ENCODE assay signal across 1 cellular context in the genomic region with DNA sequence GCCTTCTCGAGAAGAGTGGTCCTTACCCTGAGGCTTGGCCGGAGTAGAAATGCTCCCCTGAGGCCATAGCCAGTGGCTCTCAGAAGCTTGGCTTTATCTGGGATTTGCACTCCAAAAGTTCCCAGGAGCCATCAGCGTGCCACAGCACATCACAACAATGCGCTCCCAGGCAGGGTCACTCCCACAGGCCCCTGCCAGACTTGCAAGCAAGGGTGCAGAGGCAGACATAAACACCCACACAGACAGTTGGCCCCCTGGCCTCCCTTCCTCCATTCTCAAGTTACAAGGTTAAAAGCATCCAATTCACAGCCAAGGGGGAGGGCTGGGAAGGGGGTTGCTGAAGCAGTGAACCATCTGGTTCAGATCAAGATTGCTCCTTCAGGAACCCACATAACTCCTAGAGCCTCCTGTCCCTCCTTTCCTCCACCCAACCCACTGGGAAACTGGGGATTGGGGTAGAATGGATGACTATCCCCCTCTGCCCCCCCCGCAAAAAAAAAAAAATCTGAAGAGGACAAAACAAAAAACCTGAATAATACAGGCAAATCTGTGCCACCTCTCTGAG.
TF ChIP-seq lines count a peak whose summit lies in the region.

No MANE protein-coding gene starts in this region.

TF ChIP-seq in K562, 482 proteins besides CTCF, POLR2A, EP300 and RAD21 (continued from another document and continues in another):
- no peak for TF ChIP-seq ZNF518B (CRISPR knock-in tag; IDR thresholded peaks at IDR 0.05)
- TF ChIP-seq ZBTB34 (CRISPR knock-in tag; IDR thresholded peaks at IDR 0.05): no peak
- TF ChIP-seq ZNF444 (CRISPR knock-in tag; IDR thresholded peaks at IDR 0.05): 0 out of 2 replicates have a peak, but pooled peaks have one; percentile 29
- TF ChIP-seq TBP (optimal IDR thresholded peaks at IDR 0.05; ENCODE audit: low read depth, low read length): no peak
- TF ChIP-seq ZNF217 (CRISPR knock-in tag; IDR thresholded peaks at IDR 0.05): no peak
- peak; percentile 81 for TF ChIP-seq CTBP1 (IDR thresholded peaks at IDR 0.05; ENCODE audit: borderline replicate concordance)
- TF ChIP-seq ZNF165 (CRISPR knock-in tag; IDR thresholded peaks at IDR 0.05; ENCODE audit: borderline replicate concordance): no peak
- TF ChIP-seq SAP30 (IDR thresholded peaks at IDR 0.05; ENCODE audit: borderline replicate concordance, insufficient read depth, low read depth, low read length, poor library complexity, severe bottlenecking): no peak
- no peak for TF ChIP-seq DDX20 (tag; IDR thresholded peaks at IDR 0.05; ENCODE audit: low read depth)
- TF ChIP-seq SREBF2 (CRISPR knock-in tag; IDR thresholded peaks at IDR 0.05): no peak
- no peak for TF ChIP-seq C11orf30 (IDR thresholded peaks at IDR 0.05; ENCODE audit: low read depth)
- TF ChIP-seq, protein P1, sequence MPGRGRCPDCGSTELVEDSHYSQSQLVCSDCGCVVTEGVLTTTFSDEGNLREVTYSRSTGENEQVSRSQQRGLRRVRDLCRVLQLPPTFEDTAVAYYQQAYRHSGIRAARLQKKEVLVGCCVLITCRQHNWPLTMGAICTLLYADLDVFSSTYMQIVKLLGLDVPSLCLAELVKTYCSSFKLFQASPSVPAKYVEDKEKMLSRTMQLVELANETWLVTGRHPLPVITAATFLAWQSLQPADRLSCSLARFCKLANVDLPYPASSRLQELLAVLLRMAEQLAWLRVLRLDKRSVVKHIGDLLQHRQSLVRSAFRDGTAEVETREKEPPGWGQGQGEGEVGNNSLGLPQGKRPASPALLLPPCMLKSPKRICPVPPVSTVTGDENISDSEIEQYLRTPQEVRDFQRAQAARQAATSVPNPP (IDR thresholded peaks at IDR 0.05; ENCODE audit: borderline replicate concordance, insufficient read depth, insufficient read length): no peak
- TF ChIP-seq EP400 (IDR thresholded peaks at IDR 0.05): peak; percentile 46
- TF ChIP-seq ATF1 (CRISPR knock-in tag; IDR thresholded peaks at IDR 0.05): no peak
- TF ChIP-seq ATF1 (tag; IDR thresholded peaks at IDR 0.05): no peak
- TF ChIP-seq SP1 (CRISPR knock-in tag; IDR thresholded peaks at IDR 0.05): no peak; the same call in 1 of the 2 replicates
- TF ChIP-seq NFATC3 (IDR thresholded peaks at IDR 0.05): no peak
- no peak for TF ChIP-seq ZKSCAN8 (CRISPR knock-in tag; IDR thresholded peaks at IDR 0.05)
- no peak for TF ChIP-seq ZNF77 (CRISPR knock-in tag; IDR thresholded peaks at IDR 0.05)
- TF ChIP-seq DPF2 (IDR thresholded peaks at IDR 0.05): peak; percentile 79
- no peak for TF ChIP-seq FOSL1 (tag; conservative IDR thresholded peaks at IDR 0.05)
- TF ChIP-seq ZNF175 (CRISPR knock-in tag; IDR thresholded peaks at IDR 0.05; ENCODE audit: low read depth): no peak
- no peak for TF ChIP-seq BRD4 (IDR thresholded peaks at IDR 0.05)
- TF ChIP-seq NFE2L1 (tag; IDR thresholded peaks at IDR 0.05; ENCODE audit: borderline replicate concordance, low read depth): no peak
- no peak for TF ChIP-seq XRCC5 (IDR thresholded peaks at IDR 0.05; ENCODE audit: low read depth, low read length)
- TF ChIP-seq RNF219 (CRISPR knock-in tag; IDR thresholded peaks at IDR 0.05): no peak
- no peak for TF ChIP-seq NR2F6 (CRISPR knock-in tag; IDR thresholded peaks at IDR 0.05)
- peak; percentile 67 for TF ChIP-seq TCF3 (CRISPR knock-in tag; IDR thresholded peaks at IDR 0.05)
- no peak for TF ChIP-seq SFPQ (IDR thresholded peaks at IDR 0.05; ENCODE audit: low read depth, low read length)
- no peak for TF ChIP-seq JUNB (CRISPR knock-in tag; conservative IDR thresholded peaks at IDR 0.05)
- no peak for TF ChIP-seq CREBBP (IDR thresholded peaks at IDR 0.05; ENCODE audit: low read depth, low read length)
- TF ChIP-seq E2F1 (CRISPR knock-in tag; IDR thresholded peaks at IDR 0.05): no peak
- no peak for TF ChIP-seq CHD1 (IDR thresholded peaks at IDR 0.05; ENCODE audit: low read length)
- TF ChIP-seq ASH1L (IDR thresholded peaks at IDR 0.05; ENCODE audit: borderline replicate concordance, low read depth, partially characterized antibody): no peak
- peak; percentile 48; the same call in 1 of the 2 replicates for TF ChIP-seq PML (IDR thresholded peaks at IDR 0.05; ENCODE audit: low read length)
- TF ChIP-seq ZNF740 (CRISPR knock-in tag; IDR thresholded peaks at IDR 0.05): peak; percentile 59; the same call in 1 of the 2 replicates
- TF ChIP-seq ZNF740 (tag; IDR thresholded peaks at IDR 0.05): no peak
- no peak for TF ChIP-seq MLX (CRISPR knock-in tag; conservative IDR thresholded peaks at IDR 0.05)
- TF ChIP-seq KAT7 (CRISPR knock-in tag; IDR thresholded peaks at IDR 0.05; ENCODE audit: borderline replicate concordance): no peak
- no peak for TF ChIP-seq RBM14 (IDR thresholded peaks at IDR 0.05; ENCODE audit: borderline replicate concordance, insufficient read depth, low read depth, low read length)
- TF ChIP-seq SOX6 (IDR thresholded peaks at IDR 0.05): peak; percentile 81
- TF ChIP-seq HNRNPH1 (optimal IDR thresholded peaks at IDR 0.05; ENCODE audit: low read depth, low read length): no peak
- no peak for TF ChIP-seq ZNF445 (CRISPR knock-in tag; IDR thresholded peaks at IDR 0.05; ENCODE audit: low read depth)
- 0 out of 4 replicates have a peak, but pooled peaks of 1 of the 2 experiments have one; percentile 48 for TF ChIP-seq SIN3A (IDR thresholded peaks at IDR 0.05; ENCODE audit: borderline replicate concordance in 2 of 2, control insufficient read depth in 1 of 2, low read depth in 2 of 2, low read length in 2 of 2)
- no peak for TF ChIP-seq PHB (CRISPR knock-in tag; IDR thresholded peaks at IDR 0.05)
- TF ChIP-seq, protein P2, sequence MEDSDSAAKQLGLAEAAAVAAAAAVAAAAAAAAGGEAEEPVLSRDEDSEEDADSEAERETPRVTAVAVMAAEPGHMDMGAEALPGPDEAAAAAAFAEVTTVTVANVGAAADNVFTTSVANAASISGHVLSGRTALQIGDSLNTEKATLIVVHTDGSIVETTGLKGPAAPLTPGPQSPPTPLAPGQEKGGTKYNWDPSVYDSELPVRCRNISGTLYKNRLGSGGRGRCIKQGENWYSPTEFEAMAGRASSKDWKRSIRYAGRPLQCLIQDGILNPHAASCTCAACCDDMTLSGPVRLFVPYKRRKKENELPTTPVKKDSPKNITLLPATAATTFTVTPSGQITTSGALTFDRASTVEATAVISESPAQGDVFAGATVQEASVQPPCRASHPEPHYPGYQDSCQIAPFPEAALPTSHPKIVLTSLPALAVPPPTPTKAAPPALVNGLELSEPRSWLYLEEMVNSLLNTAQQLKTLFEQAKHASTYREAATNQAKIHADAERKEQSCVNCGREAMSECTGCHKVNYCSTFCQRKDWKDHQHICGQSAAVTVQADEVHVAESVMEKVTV (CRISPR knock-in tag; IDR thresholded peaks at IDR 0.05): no peak
- TF ChIP-seq TSC22D4 (tag; IDR thresholded peaks at IDR 0.05): no peak
- no peak for TF ChIP-seq CC2D1A (IDR thresholded peaks at IDR 0.05)
- TF ChIP-seq OTX1 (CRISPR knock-in tag; IDR thresholded peaks at IDR 0.05): no peak
- TF ChIP-seq DACH1 (IDR thresholded peaks at IDR 0.05; ENCODE audit: partially characterized antibody): peak; percentile 30
- no peak for TF ChIP-seq MCM5 (IDR thresholded peaks at IDR 0.05; ENCODE audit: low read depth)
